1 cellular context compared by ENCODE assay signal in genomic region chr18:13501896-13502295, GRCh38.
TF ChIP-seq lines count a peak whose summit lies in the region.

No MANE protein-coding gene starts in this region.

TF ChIP-seq in WTC11, 78 proteins besides CTCF, POLR2A, EP300 and RAD21 (continued from another document):
- TF ChIP-seq AFF4 (CRISPR knock-in tag; IDR thresholded peaks at IDR 0.05; ENCODE audit: borderline replicate concordance) (no peak), TEAD4 (CRISPR knock-in tag; IDR thresholded peaks at IDR 0.05) (no peak), ZNF281 (CRISPR knock-in tag; IDR thresholded peaks at IDR 0.05) (no peak), ZBTB21 (CRISPR knock-in tag; IDR thresholded peaks at IDR 0.05; ENCODE audit: borderline replicate concordance) (no peak), FOXK1 (CRISPR knock-in tag; IDR thresholded peaks at IDR 0.05) (no peak), NR2C2 (CRISPR knock-in tag; IDR thresholded peaks at IDR 0.05) (no peak)
